ENCODE assay signal across 8 cellular contexts in genomic region chr9:38620483-38621433, GRCh38. TPM values are rescaled to one million over a fixed set of nuclear protein-coding genes. Genes with fewer than 3 reads are reported as not detected.
DNase-seq lines count a peak whose midpoint lies in the region; ATAC-seq and TF ChIP-seq lines count a peak whose summit lies in the region.

Gene ANKRD18A, minus strand, starts transcription at chr9:38620596. Its CDS starts 311 bp downstream, at chr9:38620285.

- H3K27me3 ChIP-seq in esophagus squamous epithelium (peaks cover 0 to 76% (median 8%) of the 10 kb centered on the region in 4 donors), mucosa of rectum (ENCODE audit: control insufficient read depth in 2 of 2, insufficient read depth in 2 of 2, low read length in 2 of 2) (no peaks in the 10 kb centered on the region)

- H3K4me1 ChIP-seq in esophagus squamous epithelium (peaks cover 24 to 34% (median 26%) of the 10 kb centered on the region in 3 donors), mucosa of rectum (ENCODE audit: control insufficient read depth in 2 of 2, insufficient read depth in 2 of 2, low read length in 2 of 2) (peaks cover 6% of the 10 kb centered on the region in 2 donors)

- H3K27ac ChIP-seq in esophagus squamous epithelium (peak within 1 kb of the TSS; percentile 14 to 61 (median 38)), mucosa of rectum (ENCODE audit: low read depth in 2 of 2, low read length in 2 of 2) (peak within 1 kb of the TSS; percentile 75 to 80)

- peaks cover 0 to 7% (median 4%) of the 10 kb centered on the region in 3 donors for H3K9me3 ChIP-seq in esophagus squamous epithelium
- peaks cover 0 to 2% of the 10 kb centered on the region in 2 donors for H3K9me3 ChIP-seq in mucosa of rectum (ENCODE audit: control insufficient read depth in 2 of 2, low read length in 2 of 2)

- H3K36me3 ChIP-seq in esophagus squamous epithelium = no peaks in the 10 kb centered on the region
- no peaks in the 10 kb centered on the region for H3K36me3 ChIP-seq in mucosa of rectum (ENCODE audit: control insufficient read depth in 2 of 2, insufficient read depth in 2 of 2, low read length in 2 of 2)

- intact Hi-C loops in esophagus squamous epithelium (cut with DNase I) = no loop called here

- peak; percentile 72 for DNase-seq in AG08396 (ENCODE audit: low spot score)
- peak; percentile 87 for DNase-seq in NCI-H526 treated with DMSO at 0.1 percent for 48 hours (lab: John Stamatoyannopoulos, UW)
- DNase-seq in activated T-cell treated with anti-CD3 and anti-CD28 coated beads for 4 hours = peak; percentile 41
- no peak for DNase-seq in esophagus squamous epithelium (lab: John Stamatoyannopoulos, UW)
- peak; percentile 40 for DNase-seq in stimulated activated CD8-positive, alpha-beta memory T cell treated with anti-CD3 and anti-CD28 coated beads, Interleukin-7, amount 100 ng/mL, for 24 hours (ENCODE audit: low read depth)

- H3K4me3 ChIP-seq in esophagus squamous epithelium = peak within 1 kb of the TSS; percentile 39 to 70 (median 60)
- peak within 1 kb of the TSS; percentile 75 to 77 for H3K4me3 ChIP-seq in mucosa of rectum (ENCODE audit: low read length in 2 of 2)

- H3K9ac ChIP-seq in mucosa of rectum (ENCODE audit: low read depth in 1 of 2, low read length in 2 of 2) = peak within 1 kb of the TSS; percentile 24 to 66

- 2% methylated on average over 8 of the region's 76 CpGs; no CpG with 5 or more reads in 1 of the 2 donors for WGBS in esophagus squamous epithelium, 2 donors

- peak in 5 of 6 experiments; percentile 49 to 72 (median 57) for TF ChIP-seq CTCF in esophagus squamous epithelium (IDR thresholded peaks at IDR 0.05)

- ATAC-seq in GM19025 (IDR thresholded peaks at IDR 0.05; ENCODE audit: low read depth, unreplicated experiment) = peak; percentile 58
- ATAC-seq in HG03378 (IDR thresholded peaks at IDR 0.05; ENCODE audit: unreplicated experiment) = peak; percentile 65

- TF ChIP-seq POLR2A in esophagus squamous epithelium (IDR thresholded peaks at IDR 0.05) = no peak

RNA-seq across cellular contexts. Expression of gene ANKRD18A, which starts in this region (rescaled TPM):
- 1 to 10 TPM in 2 of 4 donors, under 1 TPM in 2; 0.29 to 1.9 (median 1.0) TPM for total RNA-seq in esophagus squamous epithelium
